In genomic region chr19:32287811-32288227, GRCh38 we compare ENCODE assay signal across 9 cellular contexts. TPM values are rescaled to one million over a fixed set of nuclear protein-coding genes. Genes with fewer than 3 reads are reported as not detected.
DNase-seq lines count a peak whose midpoint lies in the region; ATAC-seq, FAIRE-seq and TF ChIP-seq lines count a peak whose summit lies in the region.
"Had no signal": no experiment of that assay in that cellular context is flagged by ENCODE, and none has a peak within 500 bp of the region (broad histone marks: within the 10 kb centered on the region; RNA-seq: fewer than 3 reads in every experiment).

No MANE protein-coding gene starts in this region.

- no peak overlapping the region for H2AFZ ChIP-seq in keratinocyte (ENCODE audit: control insufficient read depth, low read length)

- no peaks in the 10 kb centered on the region for H3K36me3 ChIP-seq in breast epithelium
- H3K36me3 ChIP-seq in keratinocyte (ENCODE audit: control insufficient read depth in 2 of 2, extremely low read depth in 1 of 2, insufficient read depth in 2 of 2, low read length in 2 of 2) = no peaks in the 10 kb centered on the region
- H3K36me3 ChIP-seq in suprapubic skin = no peaks in the 10 kb centered on the region

- H3K4me1 ChIP-seq in breast epithelium = no peaks in the 10 kb centered on the region
- no peaks in the 10 kb centered on the region for H3K4me1 ChIP-seq in keratinocyte (ENCODE audit: control insufficient read depth, extremely low read depth, insufficient read depth, low read length)
- H3K4me1 ChIP-seq in suprapubic skin = peaks cover 4% of the 10 kb centered on the region

- TF ChIP-seq CTCF in breast epithelium (IDR thresholded peaks at IDR 0.05) (peak in 2 of 3 donors; percentile 23 to 25), keratinocyte (optimal IDR thresholded peaks at IDR 0.05 in 1 of 3, IDR thresholded peaks at IDR 0.05 in 1 of 3, conservative IDR thresholded peaks at IDR 0.05 in 1 of 3; ENCODE audit: extremely low read depth in 1 of 3, insufficient read depth in 2 of 3, low read length in 3 of 3) (peak; percentile 15 to 78 (median 31)), suprapubic skin (IDR thresholded peaks at IDR 0.05) (peak in 1 of 2 donors; percentile 23)

- 31% methylated on average over 9 of the region's 12 CpGs for WGBS in suprapubic skin

- H3K27me3 Mint-ChIP-seq in activated T-cell treated with anti-CD3 and anti-CD28 coated beads, Interleukin-2, amount 50 U/mL, for 4 hours (ENCODE audit: low read depth) = peaks cover 21% of the 10 kb centered on the region

- H3K9me1 ChIP-seq in keratinocyte (ENCODE audit: control insufficient read depth, extremely low read depth, insufficient read depth, low read length) = no peaks in the 10 kb centered on the region

- H3K27ac ChIP-seq in breast epithelium (peak overlapping the region in 1 of 2 donors; percentile 25), keratinocyte (ENCODE audit: control insufficient read depth, insufficient read depth, low read length) (no peak overlapping the region), suprapubic skin (no peak overlapping the region)
- H3K27ac ChIP-seq: epithelial cell of prostate had no signal

- H3K9ac ChIP-seq in keratinocyte (ENCODE audit: control insufficient read depth, extremely low read depth, insufficient read depth, low read length) = no peak overlapping the region

- no peaks in the 10 kb centered on the region for H3K27me3 ChIP-seq in breast epithelium
- H3K27me3 ChIP-seq in keratinocyte (ENCODE audit: control insufficient read depth, extremely low read depth, insufficient read depth, low read length) = no peaks in the 10 kb centered on the region
- peaks cover 4% of the 10 kb centered on the region for H3K27me3 ChIP-seq in suprapubic skin

- TF ChIP-seq EP300 in suprapubic skin (IDR thresholded peaks at IDR 0.05) = no peak

- intact Hi-C loops in breast epithelium (cut with DNase I; ENCODE audit: low total_unique reads) = loop anchor here (10.0 kb wide), 1 partner anchor 747 kb away; no protein-coding TSS in a partner anchor

- no peak overlapping the region for H3K4me3 Mint-ChIP-seq in activated T-cell treated with anti-CD3 and anti-CD28 coated beads, Interleukin-2, amount 50 U/mL, for 4 hours

- dilution Hi-C loops in keratinocyte (cut with MboI; ENCODE audit: extremely low pct_ligation_motif_present, low sequenced_read_pairs) = no loop called here

- no peaks in the 10 kb centered on the region for H3K9me3 Mint-ChIP-seq in activated T-cell treated with anti-CD3 and anti-CD28 coated beads, Interleukin-2, amount 50 U/mL, for 4 hours

- no peak for TF ChIP-seq POLR2A in breast epithelium (IDR thresholded peaks at IDR 0.05)
- TF ChIP-seq POLR2A in suprapubic skin (IDR thresholded peaks at IDR 0.05) = no peak

- H3K4me3 ChIP-seq in breast epithelium = peak overlapping the region in 1 of 3 donors; percentile 19
- H3K4me3 ChIP-seq in keratinocyte (ENCODE audit: control insufficient read depth in 2 of 3, extremely low read depth in 1 of 3, insufficient read depth in 2 of 3, low read depth in 1 of 3, low read length in 3 of 3) = no peak overlapping the region
- no peak overlapping the region for H3K4me3 ChIP-seq in suprapubic skin

- no peaks in the 10 kb centered on the region for H4K20me1 ChIP-seq in keratinocyte (ENCODE audit: control insufficient read depth, extremely low read depth, insufficient read depth, low read length)

- H3K79me2 ChIP-seq in keratinocyte (ENCODE audit: control insufficient read depth, insufficient read depth, low read length) = no peaks in the 10 kb centered on the region

- no peak for ATAC-seq in activated T-cell treated with anti-CD3 and anti-CD28 coated beads, Interleukin-2, amount 50 U/mL, for 4 hours
- no peak for ATAC-seq in HG03342 (IDR thresholded peaks at IDR 0.05; ENCODE audit: unreplicated experiment)

- no peak overlapping the region for H3K4me2 ChIP-seq in keratinocyte (ENCODE audit: control insufficient read depth, extremely low read depth, insufficient read depth, low read depth, low read length)

- FAIRE-seq in keratinocyte (lab: Jason Lieb, UNC) = no peak

- no peaks in the 10 kb centered on the region for H3K9me3 ChIP-seq in breast epithelium
- H3K9me3 ChIP-seq in keratinocyte (ENCODE audit: control insufficient read depth, low read depth, low read length) = no peaks in the 10 kb centered on the region
- H3K9me3 ChIP-seq in suprapubic skin = no peaks in the 10 kb centered on the region

- peak; percentile 2 for DNase-seq in activated T-cell treated with anti-CD3 and anti-CD28 coated beads for 24 hours (ENCODE audit: low read depth)
- DNase-seq in activated T-cell treated with anti-CD3 and anti-CD28 coated beads, Interleukin-2, amount 50 U/mL, for 4 hours = no peak
- peak; percentile 6 to 44 for DNase-seq in NCI-H1930 (lab: John Stamatoyannopoulos, UW)
- peak in 1 of 2 donors; percentile 21 for DNase-seq in breast epithelium (ENCODE audit: low spot score in 2 of 2)
- DNase-seq in keratinocyte (ENCODE audit: low read depth, low spot score) = no peak
- DNase-seq in suprapubic skin (ENCODE audit: low spot score in 2 of 2) = peak; percentile 75 to 86
- no peak for DNase-seq in NCI-H446 treated with DMSO at 0.1 percent for 48 hours (lab: John Stamatoyannopoulos, UW)

- no peaks in the 10 kb centered on the region for H3K4me1 Mint-ChIP-seq in activated T-cell treated with anti-CD3 and anti-CD28 coated beads, Interleukin-2, amount 50 U/mL, for 4 hours (ENCODE audit: low read depth)

- no peaks in the 10 kb centered on the region for H3K36me3 Mint-ChIP-seq in activated T-cell treated with anti-CD3 and anti-CD28 coated beads, Interleukin-2, amount 50 U/mL, for 4 hours (ENCODE audit: insufficient read depth)

RNA-seq across cellular contexts. Expression of gene ZNF507, which starts 57.6 kb away (rescaled TPM):
- total RNA-seq in activated T-cell treated with anti-CD3 and anti-CD28 coated beads, Interleukin-2, amount 50 U/mL, for 4 hours = 10 to 100 TPM; 26.0 to 27.4 (median 26.2) TPM
- total RNA-seq in breast epithelium (10 to 100 TPM; 19.2 to 32.1 (median 27.5) TPM), suprapubic skin (10 to 100 TPM; 11.2 to 34.0 (median 18.1) TPM)
- polyA plus RNA-seq in keratinocyte = 6.9 to 10.2 TPM (median 9.0 TPM) in 3 replicates
- polyA plus RNA-seq in keratinocyte (2011; ENCODE audit: low read depth) = 2.7 TPM
- 3.4 and 6.1 TPM in 2 replicates for polyA plus RNA-seq in keratinocyte (2011; cell fraction: cytosol; rRNA removed)
- 10.3 and 12.9 TPM in 2 replicates for polyA plus RNA-seq in keratinocyte (2011; cell fraction: nucleus; rRNA removed)
- 2.6 and 5.7 TPM in 2 replicates for polyA plus RNA-seq in keratinocyte (2012; ENCODE audit: low replicate concordance)
- polyA minus RNA-seq in keratinocyte = 4.0 to 14.4 TPM (median 7.1 TPM) in 3 replicates
- 2.1 TPM for polyA minus RNA-seq in keratinocyte (2011; cell fraction: cytosol; rRNA and poly(A)+ RNA removed)
- 4.7 and 12.4 TPM in 2 replicates for polyA minus RNA-seq in keratinocyte (2011; cell fraction: nucleus; rRNA and poly(A)+ RNA removed)

Comparison
In these comparisons a context has a peak if more than half of its experiments do, and no peak if none do; other contexts are left out.
1. DNase-seq: peak in activated T-cell treated with anti-CD3 and anti-CD28 coated beads for 24 hours (single experiment), NCI-H1930 (2 of 2) and suprapubic skin (2 of 2); none in activated T-cell treated with anti-CD3 and anti-CD28 coated beads, Interleukin-2, amount 50 U/mL, for 4 hours (single experiment), keratinocyte (single experiment) and NCI-H446 treated with DMSO at 0.1 percent for 48 hours (single experiment).